Comparison of ENCODE assay signal across 1 cellular context in the genomic region with DNA sequence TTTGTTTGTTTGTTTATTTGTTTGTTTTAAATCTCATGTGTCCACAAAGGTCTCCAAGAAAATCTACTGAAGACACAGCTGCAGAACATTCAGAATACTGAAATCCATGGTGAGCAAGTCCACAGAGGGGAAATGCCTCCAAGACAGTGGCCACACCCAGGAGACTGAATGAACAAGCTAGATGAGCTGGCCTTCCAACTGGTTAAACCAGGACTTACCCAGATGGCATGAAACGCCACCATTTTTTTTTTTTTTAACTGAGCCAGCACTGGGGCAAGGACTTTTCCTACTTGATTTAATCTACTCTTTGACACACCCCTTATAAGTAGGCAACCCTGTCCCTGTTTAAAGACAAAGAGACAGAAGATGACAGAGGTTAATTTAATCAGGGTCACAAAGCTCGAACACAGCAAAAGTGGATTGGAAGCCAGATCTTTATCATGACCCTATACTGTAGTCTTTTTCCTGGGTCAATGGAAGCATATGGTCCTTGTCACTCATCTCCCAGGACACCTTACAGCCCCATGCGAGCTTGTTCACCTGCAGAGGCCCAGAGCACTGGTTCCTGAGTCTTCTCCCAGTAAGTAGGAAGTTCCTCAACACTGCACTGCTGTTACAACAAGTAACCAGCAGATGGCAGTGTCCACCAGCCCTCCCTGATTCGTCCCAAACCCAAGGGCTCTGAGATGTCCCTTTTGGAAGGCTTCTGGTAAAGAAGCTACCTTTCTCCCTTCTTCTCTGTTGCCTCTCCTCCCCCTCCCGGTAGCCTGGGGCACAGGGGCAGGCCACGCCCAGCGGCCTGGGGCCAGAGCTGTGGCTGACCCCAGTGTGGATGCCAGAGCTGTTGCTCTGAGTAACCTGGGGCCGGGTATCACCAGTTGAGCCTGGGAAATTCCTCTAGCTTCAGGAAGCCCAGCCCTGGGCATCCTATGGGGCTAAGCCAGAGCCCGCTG.
A peak's percentile ranks its signal among the peaks of the same experiment; 100 is the strongest.
TF ChIP-seq lines count a peak whose summit lies in the region.

No MANE protein-coding gene starts in this region.

TF ChIP-seq in H1, 55 proteins besides CTCF, POLR2A, EP300 and RAD21:
- TF ChIP-seq KDM1A (IDR thresholded peaks at IDR 0.05; ENCODE audit: borderline replicate concordance, low read length) (peak; percentile 91; the same call in 1 of the 2 replicates), CHD2 (IDR thresholded peaks at IDR 0.05; ENCODE audit: low read length) (no peak), KDM5A (IDR thresholded peaks at IDR 0.05; ENCODE audit: low read length) (no peak), ASH2L (IDR thresholded peaks at IDR 0.05; ENCODE audit: low read length) (no peak), SIN3A (conservative IDR thresholded peaks at IDR 0.05 in 1 of 2, IDR thresholded peaks at IDR 0.05 in 1 of 2; ENCODE audit: low read depth in 1 of 2, low read length in 2 of 2) (0 out of 4 replicates have a peak, but pooled peaks of 1 of the 2 experiments have one; percentile 29), FOSL1 (IDR thresholded peaks at IDR 0.05; ENCODE audit: insufficient read depth, low read depth, low read length) (no peak), RBBP5 (IDR thresholded peaks at IDR 0.05; ENCODE audit: borderline replicate concordance, low read depth, low read length) (no peak)
- TF ChIP-seq, protein P1, sequence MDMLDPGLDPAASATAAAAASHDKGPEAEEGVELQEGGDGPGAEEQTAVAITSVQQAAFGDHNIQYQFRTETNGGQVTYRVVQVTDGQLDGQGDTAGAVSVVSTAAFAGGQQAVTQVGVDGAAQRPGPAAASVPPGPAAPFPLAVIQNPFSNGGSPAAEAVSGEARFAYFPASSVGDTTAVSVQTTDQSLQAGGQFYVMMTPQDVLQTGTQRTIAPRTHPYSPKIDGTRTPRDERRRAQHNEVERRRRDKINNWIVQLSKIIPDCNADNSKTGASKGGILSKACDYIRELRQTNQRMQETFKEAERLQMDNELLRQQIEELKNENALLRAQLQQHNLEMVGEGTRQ (IDR thresholded peaks at IDR 0.05; ENCODE audit: low read length) = no peak
